In genomic region chr17:71423871-71424546, GRCh38 we compare ENCODE assay signal across 15 cellular contexts.
DNase-seq lines count a peak whose midpoint lies in the region; ATAC-seq and TF ChIP-seq lines count a peak whose summit lies in the region.
"Had no signal": no experiment of that assay in that cellular context is flagged by ENCODE, and none has a peak within 500 bp of the region (broad histone marks: within the 10 kb centered on the region; RNA-seq: fewer than 3 reads in every experiment).

No MANE protein-coding gene starts in this region.

- no peaks in the 10 kb centered on the region for H3K27me3 Mint-ChIP-seq in stimulated activated naive CD8-positive, alpha-beta T cell treated with anti-CD3 and anti-CD28 coated beads, Interleukin-15, amount 100 ng/mL, for 72 hours

- H3K27ac ChIP-seq in BLaER1 (no peak overlapping the region), OCI-LY7 (ENCODE audit: low read depth, low read length, poor library complexity, severe bottlenecking) (peak overlapping the region; percentile 90), epithelial cell of prostate (peak overlapping the region; percentile 98), upper lobe of left lung (no peak overlapping the region)
- H3K27ac ChIP-seq: stomach had no signal

- no peak for TF ChIP-seq EP300 in upper lobe of left lung (IDR thresholded peaks at IDR 0.05)

- H3K27ac Mint-ChIP-seq in stimulated activated naive CD8-positive, alpha-beta T cell treated with anti-CD3 and anti-CD28 coated beads, Interleukin-15, amount 100 ng/mL, for 72 hours, result no peak overlapping the region

- peaks cover 4% of the 10 kb centered on the region for H3K9me3 ChIP-seq in BLaER1
- peaks cover 38% of the 10 kb centered on the region for H3K9me3 ChIP-seq in OCI-LY7 (ENCODE audit: low read length)
- no peaks in the 10 kb centered on the region for H3K9me3 ChIP-seq in upper lobe of left lung

- TF ChIP-seq CTCF in OCI-LY7 (conservative IDR thresholded peaks at IDR 0.05; ENCODE audit: low read length), result no peak
- TF ChIP-seq CTCF in upper lobe of left lung (IDR thresholded peaks at IDR 0.05), result no peak

- H4K20me1 ChIP-seq in BLaER1 (no peaks in the 10 kb centered on the region), OCI-LY7 (ENCODE audit: insufficient read depth, low read length) (no peaks in the 10 kb centered on the region)

- POLR2A ChIA-PET in OCI-LY7 (lab: Charles Lee), result interaction anchor here (0.8 kb wide), 3 partner anchors 10 to 23 kb away, joined by 3 to 4 read pairs (median 3); no protein-coding TSS in a partner anchor

- DNase-seq in HPDE6-E6E7 (ENCODE audit: extremely low spot score) (peak; percentile 79), OCI-LY7 (ENCODE audit: low spot score) (peak; percentile 95), epithelial cell of prostate (ENCODE audit: low read depth, low spot score) (peak; percentile 97), upper lobe of left lung (no peak), NCI-H82 (lab: John Stamatoyannopoulos, UW) (no peak), SKM-1 treated with dmso at 0.1 percent for 144 hours (lab: John Stamatoyannopoulos, UW; ENCODE audit: unreplicated experiment) (no peak)
- DNase-seq in stimulated activated naive CD8-positive, alpha-beta T cell treated with anti-CD3 and anti-CD28 coated beads, Interleukin-15, amount 100 ng/mL, for 72 hours, result no peak
- DNase-seq: activated CD8-positive, alpha-beta memory T cell treated with anti-CD3 and anti-CD28 coated beads, Interleukin-2, amount 50 U/mL, for 48 hours; left cardiac atrium; nucleus accumbens; stimulated activated CD4-positive, alpha-beta T cell treated with anti-CD3 and anti-CD28 coated beads, Interleukin-2, amount 100 ng/mL, for 24 hours; stomach had no signal

- 63 to 64% methylated on average over 5 of the region's 5 CpGs for WGBS in upper lobe of left lung, 2 donors

- H3K4me3 ChIP-seq in BLaER1 (no peak overlapping the region), OCI-LY7 (ENCODE audit: low read depth, low read length, poor library complexity, severe bottlenecking) (peak overlapping the region; percentile 61), upper lobe of left lung (no peak overlapping the region)
- H3K4me3 ChIP-seq: stomach had no signal

- no peak overlapping the region for H3K4me3 Mint-ChIP-seq in stimulated activated naive CD8-positive, alpha-beta T cell treated with anti-CD3 and anti-CD28 coated beads, Interleukin-15, amount 100 ng/mL, for 72 hours
- H3K4me3 Mint-ChIP-seq: CD14-positive monocyte had no signal

- H3K9me3 Mint-ChIP-seq in stimulated activated naive CD8-positive, alpha-beta T cell treated with anti-CD3 and anti-CD28 coated beads, Interleukin-15, amount 100 ng/mL, for 72 hours, result peaks cover 11 to 14% of the 10 kb centered on the region in 2 donors

- no peaks in the 10 kb centered on the region for H3K4me1 Mint-ChIP-seq in stimulated activated naive CD8-positive, alpha-beta T cell treated with anti-CD3 and anti-CD28 coated beads, Interleukin-15, amount 100 ng/mL, for 72 hours
- H3K4me1 Mint-ChIP-seq: CD14-positive monocyte had no signal

- H3K4me2 ChIP-seq in BLaER1 (peak overlapping the region; percentile 26), OCI-LY7 (ENCODE audit: low read length) (peak overlapping the region; percentile 89)

- TF ChIP-seq POLR2A in upper lobe of left lung (IDR thresholded peaks at IDR 0.05), result no peak

- no peaks in the 10 kb centered on the region for H3K9me2 ChIP-seq in OCI-LY7 (ENCODE audit: insufficient read depth, low read length)

- no TSS peak for BruUV-seq in OCI-LY7 (replicated peaks; lab: Mats Ljungman, UMichigan)

- H3K9ac ChIP-seq in BLaER1, result no peak overlapping the region

- H3K36me3 ChIP-seq in BLaER1 (no peaks in the 10 kb centered on the region), OCI-LY7 (ENCODE audit: insufficient read depth, low read length) (peaks cover 27% of the 10 kb centered on the region), upper lobe of left lung (no peaks in the 10 kb centered on the region)
- H3K36me3 ChIP-seq: stomach had no signal

- CTCF ChIA-PET in OCI-LY7 (lab: Charles Lee; ENCODE audit: unreplicated experiment), result no interaction called here

- H3K4me1 ChIP-seq in BLaER1 (peaks cover 11% of the 10 kb centered on the region), OCI-LY7 (ENCODE audit: insufficient read depth, low read length, poor library complexity, severe bottlenecking) (peaks cover 42% of the 10 kb centered on the region), upper lobe of left lung (no peaks in the 10 kb centered on the region)
- H3K4me1 ChIP-seq: stomach had no signal

- intact Hi-C loops in OCI-LY7 (cut with micrococcal nuclease; ENCODE audit: unreplicated experiment), result loop anchor here (1.0 kb wide), 1 partner anchor 10 kb away; no protein-coding TSS in a partner anchor

- no peaks in the 10 kb centered on the region for H3K27me3 ChIP-seq in BLaER1
- no peaks in the 10 kb centered on the region for H3K27me3 ChIP-seq in upper lobe of left lung
- H3K27me3 ChIP-seq: stomach had no signal

- H3K79me2 ChIP-seq in OCI-LY7 (ENCODE audit: insufficient read depth, low read depth, low read length), result no peaks in the 10 kb centered on the region

- peak overlapping the region; percentile 88; the same call in 1 of the 2 replicates for H2AFZ ChIP-seq in OCI-LY7 (ENCODE audit: low read length)

- no peak for ATAC-seq in upper lobe of left lung (ENCODE audit: low FRiP score in 2 of 2)
- ATAC-seq in stimulated activated naive CD8-positive, alpha-beta T cell treated with anti-CD3 and anti-CD28 coated beads, Interleukin-15, amount 100 ng/mL, for 72 hours, result no peak
- ATAC-seq: HepG2, left cardiac atrium had no signal

Comparison
In these comparisons a context has a peak if more than half of its experiments do, and no peak if none do; other contexts are left out.
1. H3K27ac ChIP-seq: peak in OCI-LY7 (single experiment) and epithelial cell of prostate (single experiment); none in BLaER1 (single experiment) and upper lobe of left lung (0 of 4).
2. DNase-seq: peak in HPDE6-E6E7 (single experiment), OCI-LY7 (single experiment) and epithelial cell of prostate (single experiment); none in upper lobe of left lung (0 of 2), NCI-H82 (single experiment), SKM-1 treated with dmso at 0.1 percent for 144 hours (single experiment) and stimulated activated naive CD8-positive, alpha-beta T cell treated with anti-CD3 and anti-CD28 coated beads, Interleukin-15, amount 100 ng/mL, for 72 hours (0 of 2).